Comparison of ENCODE assay signal across 8 cellular contexts in genomic region chr22:30695351-30695762, GRCh38. TPM values are rescaled to one million over a fixed set of nuclear protein-coding genes. Genes with fewer than 3 reads are reported as not detected.
DNase-seq lines count a peak whose midpoint lies in the region; ATAC-seq and TF ChIP-seq lines count a peak whose summit lies in the region.

No MANE protein-coding gene starts in this region.

- DNase-seq in heart left ventricle (peak in 1 of 5 donors; percentile 30), left cardiac atrium (no peak), RKO (ENCODE audit: low spot score) (no peak)

- ATAC-seq in heart left ventricle: peak in 3 of 4 donors; percentile 12 to 25 (median 15)
- no peak for ATAC-seq in left cardiac atrium
- ATAC-seq in HG02885 (IDR thresholded peaks at IDR 0.05; ENCODE audit: poor library complexity, unreplicated experiment): no peak
- no peak for ATAC-seq in GM19455 (IDR thresholded peaks at IDR 0.05; ENCODE audit: unreplicated experiment)
- ATAC-seq in HG03039 (IDR thresholded peaks at IDR 0.05; ENCODE audit: unreplicated experiment): no peak

- TF ChIP-seq CTCF in heart left ventricle (IDR thresholded peaks at IDR 0.05): no peak

- no peaks in the 10 kb centered on the region for H3K36me3 ChIP-seq in heart left ventricle
- no peaks in the 10 kb centered on the region for H3K36me3 ChIP-seq in ectodermal cell (ENCODE audit: control insufficient read depth, insufficient read depth, low read length)
- H3K36me3 ChIP-seq in muscle layer of duodenum (ENCODE audit: control insufficient read depth in 1 of 2, insufficient read depth in 2 of 2, low read length in 2 of 2): no peaks in the 10 kb centered on the region

- H3K9me3 ChIP-seq in heart left ventricle (no peaks in the 10 kb centered on the region), ectodermal cell (ENCODE audit: control insufficient read depth, low read length) (no peaks in the 10 kb centered on the region), muscle layer of duodenum (ENCODE audit: control insufficient read depth in 1 of 2, low read length in 2 of 2) (no peaks in the 10 kb centered on the region)

- H3K27ac ChIP-seq in heart left ventricle (peak overlapping the region in 3 of 12 donors; percentile 20 to 62 (median 42)), ectodermal cell (ENCODE audit: insufficient read depth, low read depth, low read length, poor library complexity, severe bottlenecking) (no peak overlapping the region), muscle layer of duodenum (ENCODE audit: low read length) (no peak overlapping the region)

- H3K4me1 ChIP-seq in heart left ventricle (peaks cover 0 to 17% (median 8%) of the 10 kb centered on the region in 12 donors), ectodermal cell (ENCODE audit: control insufficient read depth, insufficient read depth, low read length) (no peaks in the 10 kb centered on the region), muscle layer of duodenum (ENCODE audit: control insufficient read depth in 1 of 2, insufficient read depth in 2 of 2, low read length in 2 of 2) (peaks cover 0 to 14% of the 10 kb centered on the region in 2 donors)

- H3K4me3 ChIP-seq in heart left ventricle (peak overlapping the region; percentile 36 to 84 (median 65)), ectodermal cell (ENCODE audit: insufficient read depth, low read depth, low read length) (peak overlapping the region; percentile 57), muscle layer of duodenum (ENCODE audit: low read depth in 1 of 2, low read length in 2 of 2) (peak overlapping the region; percentile 42 to 61)

- 53 to 74% (median 65%) methylated on average over 6 to 15 of the region's 15 CpGs for WGBS in heart left ventricle, 4 donors
- 69 to 76% methylated on average over 15 of the region's 15 CpGs for WGBS in ectodermal cell, 2 experiments

- no peak for TF ChIP-seq POLR2A in heart left ventricle (IDR thresholded peaks at IDR 0.05)

- H3K27me3 ChIP-seq in heart left ventricle (peaks cover 0 to 20% (median 0%) of the 10 kb centered on the region in 9 donors), ectodermal cell (ENCODE audit: control insufficient read depth, insufficient read depth, low read length, poor library complexity, severe bottlenecking) (peaks cover 39% of the 10 kb centered on the region), muscle layer of duodenum (ENCODE audit: low read depth, low read length) (no peaks in the 10 kb centered on the region)

- intact Hi-C loops in heart left ventricle (cut with DNase I): loop anchor here in 1 of 10 donors (2.0 kb wide), 1 partner anchor 61 kb away; the partner anchor contains the start of gene SLC35E4
- intact Hi-C loops in left cardiac atrium (cut with DNase I): no loop called here

RNA-seq across cellular contexts. Expression of gene OSBP2, which starts 0.7 kb away (rescaled TPM):
- total RNA-seq in heart left ventricle (10 to 100 TPM in 6 of 9 donors, 1 to 10 TPM in 3; 5.2 to 23.5 (median 13.2) TPM), left cardiac atrium (10 to 100 TPM in 1 of 2 donors, 1 to 10 TPM in 1; 4.9 to 11.6 TPM)
- 1 to 10 TPM; 2.0 to 5.1 TPM for polyA plus RNA-seq in heart left ventricle
- 4.1 TPM for polyA plus RNA-seq in ectodermal cell (2013, experiment 1 of 4)
- 5.8 TPM for polyA plus RNA-seq in ectodermal cell (2013, experiment 2 of 4)
- polyA plus RNA-seq in ectodermal cell (2013, experiment 3 of 4): 2.6 TPM
- polyA plus RNA-seq in ectodermal cell (2013, experiment 4 of 4): 3.9 TPM

RNA-seq across cellular contexts. Expression of gene DUSP18, which starts 27.7 kb away (rescaled TPM):
- total RNA-seq in heart left ventricle (1 to 10 TPM; 1.8 to 6.1 (median 3.1) TPM), left cardiac atrium (1 to 10 TPM; 3.8 to 5.6 TPM)
- polyA plus RNA-seq in heart left ventricle: 1 to 10 TPM; 1.6 to 3.2 TPM
- 6.8 TPM for polyA plus RNA-seq in ectodermal cell (2013, experiment 1 of 4)
- 5.8 TPM for polyA plus RNA-seq in ectodermal cell (2013, experiment 2 of 4)
- polyA plus RNA-seq in ectodermal cell (2013, experiment 3 of 4): 5.5 TPM
- 5.4 TPM for polyA plus RNA-seq in ectodermal cell (2013, experiment 4 of 4)

RNA-seq across cellular contexts. Expression of gene SLC35E4, which starts 59.8 kb away (rescaled TPM):
- total RNA-seq in heart left ventricle: 1 to 10 TPM; 2.4 to 9.8 (median 4.0) TPM
- 1 to 10 TPM; 3.4 to 5.1 TPM for polyA plus RNA-seq in heart left ventricle
- total RNA-seq in left cardiac atrium: 1 to 10 TPM; 2.3 to 5.3 TPM
- polyA plus RNA-seq in ectodermal cell (2013, experiment 1 of 4): 2.8 TPM
- polyA plus RNA-seq in ectodermal cell (2013, experiment 2 of 4): 2.3 TPM
- polyA plus RNA-seq in ectodermal cell (2013, experiment 3 of 4): 2.4 TPM
- 2.7 TPM for polyA plus RNA-seq in ectodermal cell (2013, experiment 4 of 4)

Comparison
In these comparisons a context has a peak if more than half of its experiments do, and no peak if none do; other contexts are left out.
1. ATAC-seq: peak in heart left ventricle (3 of 4); none in left cardiac atrium (0 of 2), HG02885 (single experiment), GM19455 (single experiment) and HG03039 (single experiment).
2. Peak in every context shown above with its lines, with median percentiles within 50 percentile points of each other: H3K4me3 ChIP-seq.